9 cellular contexts compared by ENCODE assay signal in genomic region chr7:48875300-48875916, GRCh38. TPM values are rescaled to one million over a fixed set of nuclear protein-coding genes. Genes with fewer than 3 reads are reported as not detected.
DNase-seq lines count a peak whose midpoint lies in the region; ATAC-seq and TF ChIP-seq lines count a peak whose summit lies in the region.
"Had no signal": no experiment of that assay in that cellular context is flagged by ENCODE, and none has a peak within 500 bp of the region (broad histone marks: within the 10 kb centered on the region; RNA-seq: fewer than 3 reads in every experiment).

No MANE protein-coding gene starts in this region.

- no peak overlapping the region for H3K4me3 ChIP-seq in OCI-LY7 (ENCODE audit: low read depth, low read length, poor library complexity, severe bottlenecking)
- H3K4me3 ChIP-seq in prostate gland: no peak overlapping the region

- WGBS in prostate gland: 37% methylated on average over 12 of the region's 12 CpGs

- H3K27me3 ChIP-seq in foreskin keratinocyte (no peaks in the 10 kb centered on the region), prostate gland (replicated peaks; ENCODE audit: insufficient read depth) (no peaks in the 10 kb centered on the region)

- POLR2A ChIA-PET in OCI-LY7 (lab: Charles Lee): no interaction called here

- TF ChIP-seq CTCF in OCI-LY7 (conservative IDR thresholded peaks at IDR 0.05; ENCODE audit: low read length) (peak; percentile 31; the same call in 1 of the 2 replicates), foreskin keratinocyte (conservative IDR thresholded peaks at IDR 0.05) (peak; percentile 57), prostate gland (IDR thresholded peaks at IDR 0.05) (peak in 2 of 4 experiments; percentile 8 to 15)

- no peak overlapping the region for H3K4me2 ChIP-seq in OCI-LY7 (ENCODE audit: low read length)

- H3K27me3 Mint-ChIP-seq in activated naive CD4-positive, alpha-beta T cell treated with anti-CD3 and anti-CD28 coated beads, Interleukin-2, amount 10 ng/mL, durations not matched to agents 7 days and 5 days: no peaks in the 10 kb centered on the region

- H2AFZ ChIP-seq in OCI-LY7 (ENCODE audit: low read length): no peak overlapping the region

- peak; percentile 46 for ATAC-seq in foreskin keratinocyte
- ATAC-seq in GM21576 (IDR thresholded peaks at IDR 0.05; ENCODE audit: unreplicated experiment): no peak
- no peak for ATAC-seq in GM18873 (IDR thresholded peaks at IDR 0.05; ENCODE audit: low FRiP score, unreplicated experiment)

- H3K4me1 ChIP-seq in OCI-LY7 (ENCODE audit: insufficient read depth, low read length, poor library complexity, severe bottlenecking) (no peaks in the 10 kb centered on the region), foreskin keratinocyte (no peaks in the 10 kb centered on the region), prostate gland (replicated peaks) (no peaks in the 10 kb centered on the region)

- H3K9me3 ChIP-seq in OCI-LY7 (ENCODE audit: low read length): no peaks in the 10 kb centered on the region
- H3K9me3 ChIP-seq in prostate gland: no peaks in the 10 kb centered on the region

- no peaks in the 10 kb centered on the region for H3K36me3 Mint-ChIP-seq in activated naive CD4-positive, alpha-beta T cell treated with anti-CD3 and anti-CD28 coated beads, Interleukin-2, amount 10 ng/mL, durations not matched to agents 7 days and 5 days

- CTCF ChIA-PET in activated naive CD4-positive, alpha-beta T cell treated with anti-CD3 and anti-CD28 coated beads, Interleukin-2, amount 10 ng/mL, durations not matched to agents 7 days and 5 days (lab: Charles Lee): no interaction called here
- CTCF ChIA-PET in OCI-LY7 (lab: Charles Lee; ENCODE audit: unreplicated experiment): no interaction called here

- H4K20me1 ChIP-seq in OCI-LY7 (ENCODE audit: insufficient read depth, low read length): no peaks in the 10 kb centered on the region

- BruUV-seq in OCI-LY7 (replicated peaks; lab: Mats Ljungman, UMichigan): no TSS peak

- no peaks in the 10 kb centered on the region for H3K9me2 ChIP-seq in OCI-LY7 (ENCODE audit: insufficient read depth, low read length)

- no peak overlapping the region for H3K27ac Mint-ChIP-seq in activated naive CD4-positive, alpha-beta T cell treated with anti-CD3 and anti-CD28 coated beads, Interleukin-2, amount 10 ng/mL, durations not matched to agents 7 days and 5 days

- TF ChIP-seq POLR2A in prostate gland (IDR thresholded peaks at IDR 0.05): no peak

- H3K9me3 Mint-ChIP-seq in activated naive CD4-positive, alpha-beta T cell treated with anti-CD3 and anti-CD28 coated beads, Interleukin-2, amount 10 ng/mL, durations not matched to agents 7 days and 5 days: peaks cover 2% of the 10 kb centered on the region

- no peaks in the 10 kb centered on the region for H3K4me1 Mint-ChIP-seq in activated naive CD4-positive, alpha-beta T cell treated with anti-CD3 and anti-CD28 coated beads, Interleukin-2, amount 10 ng/mL, durations not matched to agents 7 days and 5 days

- H3K79me2 ChIP-seq in OCI-LY7 (ENCODE audit: insufficient read depth, low read depth, low read length): no peaks in the 10 kb centered on the region

- H3K27ac ChIP-seq in OCI-LY7 (ENCODE audit: low read depth, low read length, poor library complexity, severe bottlenecking): no peak overlapping the region
- no peak overlapping the region for H3K27ac ChIP-seq in foreskin keratinocyte
- no peak overlapping the region for H3K27ac ChIP-seq in prostate gland

- intact Hi-C loops in OCI-LY7 (cut with micrococcal nuclease; ENCODE audit: unreplicated experiment) (no loop called here), prostate gland (cut with DNase I) (no loop called here)

- H3K4me3 Mint-ChIP-seq in activated naive CD4-positive, alpha-beta T cell treated with anti-CD3 and anti-CD28 coated beads, Interleukin-2, amount 10 ng/mL, durations not matched to agents 7 days and 5 days: no peak overlapping the region

- H3K36me3 ChIP-seq in OCI-LY7 (ENCODE audit: insufficient read depth, low read length): no peaks in the 10 kb centered on the region
- no peaks in the 10 kb centered on the region for H3K36me3 ChIP-seq in prostate gland

- DNase-seq in activated naive CD4-positive, alpha-beta T cell treated with anti-CD3 and anti-CD28 coated beads, Interleukin-2, amount 10 ng/mL, durations not matched to agents 7 days and 5 days: peak; percentile 26
- DNase-seq in activated naive CD4-positive, alpha-beta T cell treated with Interleukin-2 at 50 U/mL for 16 hours: no peak
- DNase-seq in OCI-LY7 (ENCODE audit: low spot score): no peak
- peak; percentile 5 to 34 for DNase-seq in foreskin keratinocyte
- DNase-seq in prostate gland (ENCODE audit: low spot score): peak; percentile 10
- no peak for DNase-seq in activated effector memory CD4-positive, alpha-beta T cell treated with Interleukin-2 at 50 U/mL for 16 hours

RNA-seq across cellular contexts. Expression of gene CDC14C, which starts 48.9 kb away (rescaled TPM):
- not detected in 2 replicates for total RNA-seq in OCI-LY7 (2014; rRNA removed; shearing (Covaris generic))
- total RNA-seq in OCI-LY7 (2022) (not detected in 2 replicates), foreskin keratinocyte (0.04 TPM in 1 of 2 replicates, not detected in the other), prostate gland (under 1 TPM in 1 of 2 donors, not detected in 1; 0.91 TPM)
- polyA plus RNA-seq in foreskin keratinocyte: not detected in 2 replicates
- total RNA-seq: pulmonary artery endothelial cell had no signal

Comparison
In these comparisons a context has a peak if more than half of its experiments do, and no peak if none do; other contexts are left out.
1. DNase-seq: peak in activated naive CD4-positive, alpha-beta T cell treated with anti-CD3 and anti-CD28 coated beads, Interleukin-2, amount 10 ng/mL, durations not matched to agents 7 days and 5 days (single experiment), foreskin keratinocyte (2 of 2) and prostate gland (single experiment); none in activated naive CD4-positive, alpha-beta T cell treated with Interleukin-2 at 50 U/mL for 16 hours (single experiment), OCI-LY7 (single experiment) and activated effector memory CD4-positive, alpha-beta T cell treated with Interleukin-2 at 50 U/mL for 16 hours (single experiment).